Comparison of ENCODE assay signal across 19 cellular contexts in the genomic region with DNA sequence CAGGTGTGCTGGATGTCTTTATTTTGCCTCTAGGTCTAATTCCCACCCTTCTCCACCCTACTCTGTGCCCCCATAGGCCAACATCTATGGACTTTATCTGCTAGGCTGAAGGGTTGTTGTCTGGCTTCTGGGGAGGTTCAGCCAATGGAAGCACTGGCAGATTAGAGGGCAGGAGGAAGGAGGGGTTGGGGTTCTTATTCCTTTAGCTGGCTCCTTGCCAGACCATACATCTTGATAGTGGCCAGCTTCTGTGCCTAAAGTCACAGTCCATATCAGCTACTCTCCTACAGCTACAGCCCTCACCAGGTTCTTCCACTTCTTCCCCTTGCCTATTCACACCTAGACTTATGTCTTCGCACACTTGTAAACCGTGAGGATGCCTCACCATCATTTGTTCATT. TPM values are rescaled to one million over a fixed set of nuclear protein-coding genes. Genes with fewer than 3 reads are reported as not detected.
"Had no signal": no experiment of that assay in that cellular context is flagged by ENCODE, and none has a peak within 500 bp of the region (broad histone marks: within the 10 kb centered on the region; RNA-seq: fewer than 3 reads in every experiment).

No MANE protein-coding gene starts in this region.

- ATAC-seq: esophagus mucosa, gastrocnemius medialis, heart right ventricle, left lobe of liver, mucosa of descending colon, natural killer cell had no signal

- H3K27me3 ChIP-seq: dorsolateral prefrontal cortex, gastrocnemius medialis, heart right ventricle, suprapubic skin, thyroid gland had no signal

- H3K36me3 ChIP-seq: gastrocnemius medialis, heart right ventricle, suprapubic skin, thyroid gland had no signal

- DNase-seq: cortex of kidney; dorsolateral prefrontal cortex; effector CD8-positive, alpha-beta T cell; gastrocnemius medialis; heart right ventricle; islet precursor cell; mucosa of descending colon; natural killer cell; posterior cingulate gyrus; stimulated activated CD4-positive, alpha-beta T cell treated with anti-CD3 and anti-CD28 coated beads, Interleukin-2, amount 100 ng/mL, for 48 hours; stimulated activated naive CD4-positive, alpha-beta T cell treated with Interleukin-2 at 50 U/mL for 16 hours; thyroid gland had no signal

- H3K9me3 ChIP-seq: gastrocnemius medialis, heart right ventricle, mucosa of descending colon, suprapubic skin, thyroid gland had no signal

- H3K27ac ChIP-seq: dorsolateral prefrontal cortex, gastrocnemius medialis, heart right ventricle, suprapubic skin, thyroid gland had no signal

- H3K4me1 ChIP-seq: gastrocnemius medialis, heart right ventricle, suprapubic skin, thyroid gland had no signal

- H3K4me3 ChIP-seq: dorsolateral prefrontal cortex, gastrocnemius medialis, heart right ventricle, mucosa of descending colon, smooth muscle cell, suprapubic skin, thyroid gland had no signal

RNA-seq across cellular contexts. Expression of a gene that starts 41.1 kb away (rescaled TPM):
- total RNA-seq: gastrocnemius medialis, natural killer cell, neural crest cell, osteocyte, pulmonary artery endothelial cell, thyroid gland had no signal
- polyA plus RNA-seq: heart right ventricle had no signal
